ENCODE assay signal across 16 cellular contexts in genomic region chrX:2397648-2398340, GRCh38.
DNase-seq lines count a peak whose midpoint lies in the region; ATAC-seq, FAIRE-seq and TF ChIP-seq lines count a peak whose summit lies in the region.
"Had no signal": no experiment of that assay in that cellular context is flagged by ENCODE, and none has a peak within 500 bp of the region (broad histone marks: within the 10 kb centered on the region; RNA-seq: fewer than 3 reads in every experiment).

No MANE protein-coding gene starts in this region.

- peaks cover 2% of the 10 kb centered on the region; the same call in 1 of the 2 replicates for H3K4me1 ChIP-seq in IMR-90 (ENCODE audit: control insufficient read depth, insufficient read depth, low read length)
- peaks cover 28% of the 10 kb centered on the region for H3K4me1 ChIP-seq in keratinocyte (ENCODE audit: control insufficient read depth, extremely low read depth, insufficient read depth, low read length)

- no peak overlapping the region for H3K23ac ChIP-seq in IMR-90 (ENCODE audit: low read depth, low read length)

- H3K27me3 ChIP-seq in IMR-90 (ENCODE audit: control insufficient read depth, insufficient read depth, low read length) (no peaks in the 10 kb centered on the region), bronchial epithelial cell (ENCODE audit: control insufficient read depth, insufficient read depth, low read length) (no peaks in the 10 kb centered on the region), keratinocyte (ENCODE audit: control insufficient read depth, extremely low read depth, insufficient read depth, low read length) (no peaks in the 10 kb centered on the region)

- no peak for TF ChIP-seq POLR2A in IMR-90 (IDR thresholded peaks at IDR 0.05; ENCODE audit: low read depth, low read length)

- H3K4me2 ChIP-seq in IMR-90 (ENCODE audit: low read depth, low read length), result no peak overlapping the region
- peak overlapping the region; percentile 48 for H3K4me2 ChIP-seq in keratinocyte (ENCODE audit: control insufficient read depth, extremely low read depth, insufficient read depth, low read depth, low read length)

- CTCF ChIA-PET in IMR-90 (lab: Yijun Ruan, JAX), result no interaction called here

- H3K36me3 ChIP-seq in IMR-90 (ENCODE audit: control insufficient read depth, insufficient read depth, low read length) (peaks cover 3% of the 10 kb centered on the region; the same call in 1 of the 2 replicates), bronchial epithelial cell (ENCODE audit: control insufficient read depth, insufficient read depth, low read length) (no peaks in the 10 kb centered on the region), keratinocyte (ENCODE audit: control insufficient read depth in 2 of 2, extremely low read depth in 1 of 2, insufficient read depth in 2 of 2, low read length in 2 of 2) (no peaks in the 10 kb centered on the region)

- intact Hi-C loops in IMR-90 (cut with micrococcal nuclease), result no loop called here

- DNase-seq in AG08396 (ENCODE audit: low spot score) (peak; percentile 56), IMR-90 (peak; percentile 67), bronchial epithelial cell (ENCODE audit: low read depth) (peak; percentile 52), keratinocyte (ENCODE audit: low read depth, low spot score) (no peak), NCI-H2171 (lab: John Stamatoyannopoulos, UW) (no peak)
- no peak for DNase-seq in activated T-cell treated with anti-CD3 and anti-CD28 coated beads, Interleukin-2, amount 50 U/mL, for 72 hours
- DNase-seq: activated B cell treated with CpG ODN at 0.5 μM for 24 hours; anterior cingulate cortex; DND-41; mucosa of descending colon; NCI-H1694; stimulated activated CD4-positive, alpha-beta T cell treated with anti-CD3 and anti-CD28 coated beads, Interleukin-4, amount 100 ng/mL, for 4 hours; stimulated activated naive CD4-positive, alpha-beta T cell treated with Interleukin-2 at 50 U/mL for 16 hours had no signal

- no peak overlapping the region for H4K8ac ChIP-seq in IMR-90 (ENCODE audit: low read depth in 2 of 2, low read length in 2 of 2)

- H2BK20ac ChIP-seq in IMR-90 (ENCODE audit: low read depth, low read length), result no peak overlapping the region

- no peak overlapping the region for H4K91ac ChIP-seq in IMR-90 (ENCODE audit: insufficient read depth, low read depth, low read length)

- no peak overlapping the region for H3K4ac ChIP-seq in IMR-90 (ENCODE audit: low read depth, low read length)

- FAIRE-seq in bronchial epithelial cell (lab: Jason Lieb, UNC), result no peak
- FAIRE-seq in keratinocyte (lab: Jason Lieb, UNC), result peak; percentile 93

- H3K9me3 ChIP-seq in IMR-90 (ENCODE audit: control insufficient read depth, insufficient read depth, low read length) (no peaks in the 10 kb centered on the region), keratinocyte (ENCODE audit: control insufficient read depth, low read depth, low read length) (no peaks in the 10 kb centered on the region)
- H3K9me3 ChIP-seq: mucosa of descending colon had no signal

- H2AK9ac ChIP-seq in IMR-90 (replicated peaks; ENCODE audit: low read depth, low read length, poor library complexity), result no peak overlapping the region

- H3K27ac Mint-ChIP-seq in activated T-cell treated with anti-CD3 and anti-CD28 coated beads, Interleukin-2, amount 50 U/mL, for 72 hours, result no peak overlapping the region
- H3K27ac Mint-ChIP-seq: activated B cell treated with CpG ODN at 0.5 μM for 24 hours, IgD-negative memory B cell had no signal

- H3K9ac ChIP-seq in IMR-90 (ENCODE audit: low read depth, low read length) (no peak overlapping the region), keratinocyte (ENCODE audit: control insufficient read depth, extremely low read depth, insufficient read depth, low read length) (peak overlapping the region; percentile 7)

- H3K18ac ChIP-seq in IMR-90 (ENCODE audit: low read depth, low read length), result no peak overlapping the region

- peaks cover 3% of the 10 kb centered on the region for H3K79me2 ChIP-seq in keratinocyte (ENCODE audit: control insufficient read depth, insufficient read depth, low read length)

- H3K36me3 Mint-ChIP-seq in activated T-cell treated with anti-CD3 and anti-CD28 coated beads, Interleukin-2, amount 50 U/mL, for 72 hours (ENCODE audit: insufficient read depth in 2 of 2), result peaks cover 0 to 10% of the 10 kb centered on the region in 2 donors

- WGBS in IMR-90 (ENCODE audit: extremely low coverage in 2 of 2, insufficient read length in 1 of 2), 2 experiments, result 0% methylated on average over 1 of the region's 18 CpGs; no CpG with 5 or more reads in 1 of the 2 experiments

- no peak overlapping the region for H3K4me3 ChIP-seq in IMR-90 (ENCODE audit: insufficient read depth, low read depth, low read length)
- H3K4me3 ChIP-seq in bronchial epithelial cell (ENCODE audit: low read depth, low read length), result no peak overlapping the region
- no peak overlapping the region for H3K4me3 ChIP-seq in keratinocyte (ENCODE audit: control insufficient read depth in 2 of 3, extremely low read depth in 1 of 3, insufficient read depth in 2 of 3, low read depth in 1 of 3, low read length in 3 of 3)
- H3K4me3 ChIP-seq: mucosa of descending colon had no signal

- no peak overlapping the region for H2BK5ac ChIP-seq in IMR-90 (ENCODE audit: low read depth, low read length, poor library complexity, severe bottlenecking)

- peaks cover 23% of the 10 kb centered on the region; the same call in 1 of the 2 replicates for H3K9me1 ChIP-seq in IMR-90 (ENCODE audit: insufficient read depth, low read length)
- H3K9me1 ChIP-seq in keratinocyte (ENCODE audit: control insufficient read depth, extremely low read depth, insufficient read depth, low read length), result no peaks in the 10 kb centered on the region

- H2AK5ac ChIP-seq in IMR-90 (ENCODE audit: low read depth, low read length), result no peak overlapping the region

- POLR2A ChIA-PET in IMR-90 (lab: Charles Lee; ENCODE audit: unreplicated experiment), result no interaction called here

- H4K20me1 ChIP-seq in IMR-90 (ENCODE audit: insufficient read depth, low read length) (peaks cover 3% of the 10 kb centered on the region; the same call in 1 of the 2 replicates), keratinocyte (ENCODE audit: control insufficient read depth, extremely low read depth, insufficient read depth, low read length) (no peaks in the 10 kb centered on the region)

- no peak overlapping the region for H4K5ac ChIP-seq in IMR-90 (ENCODE audit: low read depth, low read length)

- no TSS peak for BruUV-seq in IMR-90 (replicated peaks; lab: Mats Ljungman, UMichigan)

- H2AFZ ChIP-seq in IMR-90 (replicated peaks; ENCODE audit: low read length, poor library complexity) (peak overlapping the region; percentile 25), keratinocyte (ENCODE audit: control insufficient read depth, low read length) (no peak overlapping the region)

- no peak overlapping the region for H3K27ac ChIP-seq in IMR-90 (ENCODE audit: insufficient read depth, low read length)
- H3K27ac ChIP-seq in keratinocyte (ENCODE audit: control insufficient read depth, insufficient read depth, low read length), result peak overlapping the region; percentile 10

- dilution Hi-C loops in IMR-90 (cut with HindIII; ENCODE audit: low sequenced_read_pairs, unreplicated experiment) (no loop called here), keratinocyte (cut with MboI; ENCODE audit: extremely low pct_ligation_motif_present, low sequenced_read_pairs) (no loop called here)

- H3K4me1 Mint-ChIP-seq in activated T-cell treated with anti-CD3 and anti-CD28 coated beads, Interleukin-2, amount 50 U/mL, for 72 hours (ENCODE audit: low read depth), result no peaks in the 10 kb centered on the region
- H3K4me1 Mint-ChIP-seq: activated B cell treated with CpG ODN at 0.5 μM for 24 hours, IgD-negative memory B cell had no signal

- no peak overlapping the region for H2BK120ac ChIP-seq in IMR-90 (ENCODE audit: low read depth, low read length)

- TF ChIP-seq CTCF in IMR-90 (conservative IDR thresholded peaks at IDR 0.05; ENCODE audit: low read depth, low read length) (no peak), bronchial epithelial cell (IDR thresholded peaks at IDR 0.05; ENCODE audit: insufficient read depth, low read length, severe bottlenecking) (no peak), keratinocyte (optimal IDR thresholded peaks at IDR 0.05 in 1 of 3, IDR thresholded peaks at IDR 0.05 in 1 of 3, conservative IDR thresholded peaks at IDR 0.05 in 1 of 3; ENCODE audit: extremely low read depth in 1 of 3, insufficient read depth in 2 of 3, low read length in 3 of 3) (no peak)

- no peak overlapping the region for H3K56ac ChIP-seq in IMR-90 (ENCODE audit: extremely low read depth, insufficient read depth, low read length)

- H3K9me3 Mint-ChIP-seq in activated T-cell treated with anti-CD3 and anti-CD28 coated beads, Interleukin-2, amount 50 U/mL, for 72 hours, result no peaks in the 10 kb centered on the region
- H3K9me3 Mint-ChIP-seq: activated B cell treated with CpG ODN at 0.5 μM for 24 hours, IgD-negative memory B cell had no signal

- no peak overlapping the region for H3K14ac ChIP-seq in IMR-90 (replicated peaks; ENCODE audit: low read depth, low read length)

- ATAC-seq in IMR-90 (ENCODE audit: low read depth), result peak; percentile 86
- ATAC-seq in GM21576 (IDR thresholded peaks at IDR 0.05; ENCODE audit: unreplicated experiment), result no peak
- ATAC-seq in HG03139 (IDR thresholded peaks at IDR 0.05; ENCODE audit: unreplicated experiment), result no peak
- no peak for ATAC-seq in activated T-cell treated with anti-CD3 and anti-CD28 coated beads, Interleukin-2, amount 50 U/mL, for 72 hours (replicated peaks in 1 of 2)
- ATAC-seq: mucosa of descending colon had no signal

- no peak overlapping the region for H2BK15ac ChIP-seq in IMR-90 (ENCODE audit: low read depth, low read length)

- no peak overlapping the region for H3K4me3 Mint-ChIP-seq in activated T-cell treated with anti-CD3 and anti-CD28 coated beads, Interleukin-2, amount 50 U/mL, for 72 hours
- H3K4me3 Mint-ChIP-seq: activated B cell treated with CpG ODN at 0.5 μM for 24 hours, IgD-negative memory B cell had no signal

- in situ Hi-C loops in IMR-90 (cut with MboI; ENCODE audit: low sequenced_read_pairs), result no loop called here

- no peaks in the 10 kb centered on the region for H3K27me3 Mint-ChIP-seq in activated T-cell treated with anti-CD3 and anti-CD28 coated beads, Interleukin-2, amount 50 U/mL, for 72 hours (ENCODE audit: low read depth)
- H3K27me3 Mint-ChIP-seq: activated B cell treated with CpG ODN at 0.5 μM for 24 hours, IgD-negative memory B cell had no signal

- no peak for TF ChIP-seq RAD21 in IMR-90 (IDR thresholded peaks at IDR 0.05; ENCODE audit: low read length)

- peaks cover 6 to 35% of the 10 kb centered on the region in 2 experiments for H3K79me1 ChIP-seq in IMR-90 (ENCODE audit: low read depth in 1 of 2, low read length in 2 of 2)

TF ChIP-seq in IMR-90, 13 proteins besides CTCF, POLR2A, EP300 and RAD21:
- TF ChIP-seq CEBPB (IDR thresholded peaks at IDR 0.05; ENCODE audit: low read depth, low read length), result 0 out of 2 replicates have a peak, but pooled peaks have one; percentile 10
- TF ChIP-seq CHD1 (IDR thresholded peaks at IDR 0.05; ENCODE audit: low read depth, low read length), result no peak
- peak; percentile 31; the same call in 1 of the 2 replicates for TF ChIP-seq FOS (IDR thresholded peaks at IDR 0.05; ENCODE audit: low read depth, low read length)
- no peak for TF ChIP-seq RCOR1 (IDR thresholded peaks at IDR 0.05; ENCODE audit: insufficient replicate concordance, low read length)
- no peak for TF ChIP-seq MXI1 (IDR thresholded peaks at IDR 0.05; ENCODE audit: borderline replicate concordance, low read depth, low read length)

Comparison
In these comparisons a context has a peak if more than half of its experiments do, and no peak if none do; other contexts are left out.
1. DNase-seq: peak in AG08396 (single experiment), IMR-90 (single experiment) and bronchial epithelial cell (single experiment); none in keratinocyte (single experiment), NCI-H2171 (single experiment) and activated T-cell treated with anti-CD3 and anti-CD28 coated beads, Interleukin-2, amount 50 U/mL, for 72 hours (0 of 2).